ENCODE assay signal across 8 cellular contexts in genomic region chr15:40906947-40907802, GRCh38. TPM values are rescaled to one million over a fixed set of nuclear protein-coding genes. Genes with fewer than 3 reads are reported as not detected.
DNase-seq lines count a peak whose midpoint lies in the region; ATAC-seq lines count a peak whose summit lies in the region.

No MANE protein-coding gene starts in this region.

- H3K27me3 ChIP-seq in trophoblast cell (ENCODE audit: insufficient read depth, low read length), result no peaks in the 10 kb centered on the region

- H3K9ac ChIP-seq in trophoblast cell (ENCODE audit: low read length), result no peak overlapping the region

- H3K14ac ChIP-seq in trophoblast cell (ENCODE audit: low read length), result peak overlapping the region; percentile 16

- whole genome bisulfite sequencing in trophoblast cell (ENCODE audit: extremely low coverage, insufficient coverage, insufficient read length), result no CpG with 5 or more reads among the region's 23 CpGs

- H3K79me2 ChIP-seq in trophoblast cell (ENCODE audit: control insufficient read depth, insufficient read depth, low read length, poor library complexity), result no peaks in the 10 kb centered on the region

- H3K4me3 ChIP-seq in trophoblast cell (ENCODE audit: low read depth, low read length), result no peak overlapping the region

- peaks cover 4 to 6% of the 10 kb centered on the region in 2 experiments for H3K4me1 ChIP-seq in trophoblast cell (ENCODE audit: control insufficient read depth in 1 of 2, insufficient read depth in 2 of 2, low read length in 2 of 2)

- H4K8ac ChIP-seq in trophoblast cell (ENCODE audit: low read depth, low read length), result peak overlapping the region; percentile 62

- peaks cover 22 to 25% of the 10 kb centered on the region in 2 experiments for H3K36me3 ChIP-seq in trophoblast cell (ENCODE audit: control insufficient read depth in 1 of 2, insufficient read depth in 2 of 2, low read length in 2 of 2)

- H3K18ac ChIP-seq in trophoblast cell (ENCODE audit: low read length), result peak overlapping the region; percentile 38

- peak overlapping the region; percentile 77 for H3K27ac Mint-ChIP-seq in activated T-helper 17 cell treated with anti-CD3 and anti-CD28 coated beads, Interleukin-2, amount 50 U/mL, for 72 hours

- H2AFZ ChIP-seq in trophoblast cell (ENCODE audit: insufficient read depth, low read length, poor library complexity), result peak overlapping the region; percentile 14

- H2BK5ac ChIP-seq in trophoblast cell (ENCODE audit: low read depth, low read length, poor library complexity), result no peak overlapping the region

- peak; percentile 12 for ATAC-seq in GM19463 (IDR thresholded peaks at IDR 0.05; ENCODE audit: unreplicated experiment)
- peak; percentile 50 for ATAC-seq in activated T-helper 17 cell treated with anti-CD3 and anti-CD28 coated beads, Interleukin-2, amount 50 U/mL, for 72 hours (replicated peaks)
- ATAC-seq in GM21825 (IDR thresholded peaks at IDR 0.05; ENCODE audit: unreplicated experiment), result no peak
- ATAC-seq in GM21360 (IDR thresholded peaks at IDR 0.05; ENCODE audit: unreplicated experiment), result no peak

- peak overlapping the region; percentile 77 for H3K4me3 Mint-ChIP-seq in activated T-helper 17 cell treated with anti-CD3 and anti-CD28 coated beads, Interleukin-2, amount 50 U/mL, for 72 hours

- H3K4ac ChIP-seq in trophoblast cell (ENCODE audit: low read depth, low read length), result no peak overlapping the region

- DNase-seq in NCI-H345 (lab: John Stamatoyannopoulos, UW) (peak; percentile 68), germinal center (ENCODE audit: low spot score) (peak; percentile 42), trophoblast cell (no peak), OCI-M1 (lab: John Stamatoyannopoulos, UW) (no peak)

- H3K79me1 ChIP-seq in trophoblast cell (ENCODE audit: low read length), result peaks cover 4% of the 10 kb centered on the region

- H3K4me1 Mint-ChIP-seq in activated T-helper 17 cell treated with anti-CD3 and anti-CD28 coated beads, Interleukin-2, amount 50 U/mL, for 72 hours, result no peaks in the 10 kb centered on the region

- no peaks in the 10 kb centered on the region for H3K27me3 Mint-ChIP-seq in activated T-helper 17 cell treated with anti-CD3 and anti-CD28 coated beads, Interleukin-2, amount 50 U/mL, for 72 hours

- H3K9me3 Mint-ChIP-seq in activated T-helper 17 cell treated with anti-CD3 and anti-CD28 coated beads, Interleukin-2, amount 50 U/mL, for 72 hours, result no peaks in the 10 kb centered on the region

- H3K4me2 ChIP-seq in trophoblast cell (ENCODE audit: low read length), result peak overlapping the region; percentile 93

- H3K23ac ChIP-seq in trophoblast cell (ENCODE audit: low read length), result no peak overlapping the region

- no peak overlapping the region for H4K12ac ChIP-seq in trophoblast cell (ENCODE audit: low read depth, low read length)

- H2BK120ac ChIP-seq in trophoblast cell (ENCODE audit: insufficient read depth, low read length, poor library complexity), result no peak overlapping the region

- H4K91ac ChIP-seq in trophoblast cell (ENCODE audit: low read depth, low read length), result peak overlapping the region; percentile 17

- H3K27ac ChIP-seq in trophoblast cell (ENCODE audit: low read depth, low read length), result no peak overlapping the region

- H3K9me3 ChIP-seq in trophoblast cell (ENCODE audit: insufficient read depth, low read depth, low read length), result peaks cover 1% of the 10 kb centered on the region

- H2AK5ac ChIP-seq in trophoblast cell (ENCODE audit: low read length), result peak overlapping the region; percentile 11

- peaks cover 15% of the 10 kb centered on the region for H3K36me3 Mint-ChIP-seq in activated T-helper 17 cell treated with anti-CD3 and anti-CD28 coated beads, Interleukin-2, amount 50 U/mL, for 72 hours (ENCODE audit: low read depth)

- H2BK12ac ChIP-seq in trophoblast cell (ENCODE audit: low read length), result peak overlapping the region; percentile 19

RNA-seq across cellular contexts. Expression of gene VPS18, which starts 12.9 kb away (rescaled TPM):
- total RNA-seq in activated T-helper 17 cell treated with anti-CD3 and anti-CD28 coated beads, Interleukin-2, amount 50 U/mL, for 72 hours, result 10 to 100 TPM in 1 of 2 donors, 1 to 10 TPM in 1; 5.6 to 12.0 TPM
- polyA plus RNA-seq in trophoblast cell (2013), result 14.3 and 14.7 TPM in 2 replicates

RNA-seq across cellular contexts. Expression of gene DLL4, which starts 22.0 kb away (rescaled TPM):
- not detected for total RNA-seq in activated T-helper 17 cell treated with anti-CD3 and anti-CD28 coated beads, Interleukin-2, amount 50 U/mL, for 72 hours
- polyA plus RNA-seq in trophoblast cell (2013), result 0.05 and 0.06 TPM in 2 replicates

RNA-seq across cellular contexts. Expression of gene RHOV, which starts 33.1 kb away (rescaled TPM):
- under 1 TPM; 0.24 to 0.45 TPM for total RNA-seq in activated T-helper 17 cell treated with anti-CD3 and anti-CD28 coated beads, Interleukin-2, amount 50 U/mL, for 72 hours
- polyA plus RNA-seq in trophoblast cell (2013), result 2.3 and 2.7 TPM in 2 replicates

RNA-seq across cellular contexts. Expression of gene CHAC1, which starts 46.1 kb away (rescaled TPM):
- 1 to 10 TPM; 2.4 to 6.8 TPM for total RNA-seq in activated T-helper 17 cell treated with anti-CD3 and anti-CD28 coated beads, Interleukin-2, amount 50 U/mL, for 72 hours
- 48.6 and 53.4 TPM in 2 replicates for polyA plus RNA-seq in trophoblast cell (2013)

Comparison
In these comparisons a context has a peak if more than half of its experiments do, and no peak if none do; other contexts are left out.
1. ATAC-seq: peak in GM19463 (single experiment) and activated T-helper 17 cell treated with anti-CD3 and anti-CD28 coated beads, Interleukin-2, amount 50 U/mL, for 72 hours (single experiment); none in GM21825 (single experiment) and GM21360 (single experiment).
2. DNase-seq: peak in NCI-H345 (single experiment) and germinal center (single experiment); none in trophoblast cell (0 of 2) and OCI-M1 (single experiment).